14 cellular contexts compared by ENCODE assay signal in the genomic region with DNA sequence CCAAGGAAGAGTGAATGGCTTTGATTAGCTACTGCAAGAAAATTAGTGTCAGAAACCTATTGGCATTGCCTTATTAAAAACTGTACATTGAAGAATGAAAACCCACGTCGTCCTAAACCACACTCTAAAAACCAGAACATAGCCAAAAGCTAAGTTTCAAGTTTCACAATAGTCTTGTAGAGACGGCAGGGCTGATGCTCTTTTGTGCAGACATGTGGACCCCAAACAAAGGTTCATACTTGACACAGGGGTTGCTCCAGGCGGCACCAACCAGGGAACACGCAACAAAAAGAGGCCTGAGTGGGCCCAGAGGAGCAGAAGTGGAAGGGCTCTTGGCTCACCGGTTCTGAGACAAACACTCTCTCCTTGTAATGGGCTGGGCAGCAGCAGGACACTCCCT.
"Had no signal": no experiment of that assay in that cellular context is flagged by ENCODE, and none has a peak within 500 bp of the region (broad histone marks: within the 10 kb centered on the region; RNA-seq: fewer than 3 reads in every experiment).

No MANE protein-coding gene starts in this region.

- H3K27ac ChIP-seq: right atrium auricular region, stomach, thoracic aorta had no signal

- DNase-seq: activated CD4-positive, alpha-beta T cell treated with anti-CD3 and anti-CD28 coated beads for 48 hours; activated CD8-positive, alpha-beta memory T cell treated with anti-CD3 and anti-CD28 coated beads, Interleukin-2, amount 50 U/mL, for 48 hours; activated CD8-positive, alpha-beta T cell treated with anti-CD3 and anti-CD28 coated beads, Interleukin-2, amount 10 ng/mL, durations not matched to agents 7 days and 5 days; activated naive CD8-positive, alpha-beta T cell treated with anti-CD3 and anti-CD28 coated beads, Interleukin-2, amount 50 U/mL, for 24 hours; foreskin melanocyte; head of caudate nucleus; mammary epithelial cell; naive thymus-derived CD4-positive, alpha-beta T cell; small intestine; stomach had no signal

- H3K4me3 ChIP-seq: right atrium auricular region, stomach, thoracic aorta had no signal

- H3K27me3 ChIP-seq: right atrium auricular region had no signal

- ATAC-seq: activated CD8-positive, alpha-beta T cell treated with anti-CD3 and anti-CD28 coated beads, Interleukin-2, amount 10 ng/mL, durations not matched to agents 7 days and 5 days; activated naive CD8-positive, alpha-beta T cell treated with anti-CD3 and anti-CD28 coated beads, Interleukin-2, amount 50 U/mL, for 24 hours; left lobe of liver; naive thymus-derived CD4-positive, alpha-beta T cell had no signal

- FAIRE-seq: astrocyte, small intestine had no signal
